ENCODE assay signal across 13 cellular contexts in the genomic region with DNA sequence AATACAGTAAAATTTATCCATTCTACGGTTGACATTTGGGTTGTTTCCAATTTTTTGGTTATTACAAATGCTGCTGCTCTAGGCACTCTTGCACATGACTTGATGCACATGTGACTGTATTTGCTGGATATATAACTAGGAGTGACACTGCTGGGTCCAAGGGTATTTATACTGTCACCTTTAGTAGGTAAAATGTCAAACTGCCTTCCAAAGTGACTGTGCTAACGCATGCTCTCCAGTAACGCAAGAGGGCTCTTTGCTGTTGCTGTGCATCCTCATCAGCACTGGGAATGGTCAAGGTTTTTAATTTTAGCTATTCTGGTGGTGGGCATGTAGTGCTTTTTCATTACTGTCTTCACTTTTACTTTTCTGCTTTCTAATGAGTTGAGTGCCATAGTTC.
A peak's percentile ranks its signal among the peaks of the same experiment; 100 is the strongest.
DNase-seq lines count a peak whose midpoint lies in the region; ATAC-seq and TF ChIP-seq lines count a peak whose summit lies in the region.
"Had no signal": no experiment of that assay in that cellular context is flagged by ENCODE, and none has a peak within 500 bp of the region (broad histone marks: within the 10 kb centered on the region; RNA-seq: fewer than 3 reads in every experiment).

No MANE protein-coding gene starts in this region.

- no peak for DNase-seq in heart left ventricle
- DNase-seq in cardiac septum (ENCODE audit: low spot score) = no peak
- DNase-seq in CD4-positive, alpha-beta T cell = no peak
- DNase-seq in left colon = no peak
- DNase-seq in stimulated activated CD4-positive, alpha-beta T cell treated with anti-CD3 and anti-CD28 coated beads, Interleukin-4, amount 100 ng/mL, for 1 hour = no peak
- no peak for DNase-seq in Peyer's patch
- DNase-seq in NCI-H524 treated with DMSO at 0.1 percent for 48 hours (lab: John Stamatoyannopoulos, UW) = no peak
- DNase-seq: DMS53, GF-D8, HFFc6 had no signal

- H3K4me1 Mint-ChIP-seq in CD4-positive, alpha-beta T cell (ENCODE audit: low read depth) = peaks cover 62% of the 10 kb centered on the region

- H3K27me3 ChIP-seq in heart left ventricle (no peaks in the 10 kb centered on the region), Peyer's patch (no peaks in the 10 kb centered on the region)
- no peaks in the 10 kb centered on the region for H3K27me3 ChIP-seq in CD4-positive, alpha-beta T cell (ENCODE audit: control insufficient read depth, insufficient read depth, low read length)

- peaks cover 0 to 35% (median 11%) of the 10 kb centered on the region in 12 donors for H3K4me1 ChIP-seq in heart left ventricle
- H3K4me1 ChIP-seq in HEK293 (ENCODE audit: control insufficient read depth, insufficient read depth, low read length) = no peaks in the 10 kb centered on the region
- H3K4me1 ChIP-seq in Peyer's patch = peaks cover 0 to 9% (median 0%) of the 10 kb centered on the region in 4 donors
- H3K4me1 ChIP-seq: HAP-1 had no signal

- ATAC-seq in heart left ventricle = peak; percentile 55 to 82 (median 60)
- ATAC-seq in CD4-positive, alpha-beta T cell (ENCODE audit: poor library complexity) = no peak
- peak; percentile 25 for ATAC-seq in left colon

- H3K36me3 ChIP-seq in heart left ventricle (peaks cover 0 to 26% (median 16%) of the 10 kb centered on the region in 9 donors), HEK293 (ENCODE audit: control insufficient read depth in 2 of 2, insufficient read depth in 1 of 2, low read length in 2 of 2) (peaks cover 0 to 11% of the 10 kb centered on the region in 2 experiments; a peak in 1 of 3 replicates), Peyer's patch (peaks cover 0 to 9% (median 0%) of the 10 kb centered on the region in 3 donors)

- no peak overlapping the region for H3K4me3 Mint-ChIP-seq in CD4-positive, alpha-beta T cell
- H3K4me3 Mint-ChIP-seq: CD14-positive monocyte, HFFc6 had no signal

- intact Hi-C loops in heart left ventricle (cut with DNase I) = loop anchor here in 2 of 10 donors (10.0 kb wide), 2 partner anchors 57 to 117 kb away; a partner anchor contains a TSS
- intact Hi-C loops in cardiac septum (cut with DNase I) = no loop called here
- intact Hi-C loops in CD4-positive, alpha-beta T cell (cut with DNase I, micrococcal nuclease) = no loop called here
- intact Hi-C loops in left colon (cut with DNase I, micrococcal nuclease) = no loop called here

- H3K27ac ChIP-seq in heart left ventricle (peak overlapping the region in 1 of 12 donors; percentile 12), HEK293 (ENCODE audit: extremely low read depth, low read depth, low read length) (no peak overlapping the region), Peyer's patch (no peak overlapping the region)
- H3K27ac ChIP-seq in CD4-positive, alpha-beta T cell (ENCODE audit: low read depth, low read length) = no peak overlapping the region

- TF ChIP-seq POLR2A in heart left ventricle (IDR thresholded peaks at IDR 0.05) (no peak), Peyer's patch (IDR thresholded peaks at IDR 0.05) (no peak)

- no peaks in the 10 kb centered on the region for H3K9me3 Mint-ChIP-seq in CD4-positive, alpha-beta T cell
- H3K9me3 Mint-ChIP-seq: CD14-positive monocyte, HFFc6 had no signal

- H3K9me3 ChIP-seq in heart left ventricle (no peaks in the 10 kb centered on the region), HEK293 (ENCODE audit: control insufficient read depth, insufficient read depth, low read depth, low read length) (no peaks in the 10 kb centered on the region), Peyer's patch (no peaks in the 10 kb centered on the region)
- H3K9me3 ChIP-seq in CD4-positive, alpha-beta T cell (ENCODE audit: control insufficient read depth, low read length) = no peaks in the 10 kb centered on the region
- H3K9me3 ChIP-seq: HAP-1 had no signal

- 61 to 70% (median 66%) methylated on average over 3 of the region's 3 CpGs for WGBS in heart left ventricle, 4 donors

- no peaks in the 10 kb centered on the region for H3K27me3 Mint-ChIP-seq in CD4-positive, alpha-beta T cell

- H3K36me3 Mint-ChIP-seq in CD4-positive, alpha-beta T cell (ENCODE audit: low read depth) = peaks cover 56% of the 10 kb centered on the region

- H3K4me3 ChIP-seq in heart left ventricle (no peak overlapping the region), HEK293 (ENCODE audit: low read depth, low read length) (no peak overlapping the region), Peyer's patch (no peak overlapping the region)
- H3K4me3 ChIP-seq: HAP-1 had no signal

- peak overlapping the region; percentile 28 for H3K27ac Mint-ChIP-seq in CD4-positive, alpha-beta T cell
- H3K27ac Mint-ChIP-seq: HFFc6 had no signal

- TF ChIP-seq CTCF in heart left ventricle (IDR thresholded peaks at IDR 0.05) (peak in 1 of 12 donors; percentile 24), HEK293 (tag by site-specific recombination; IDR thresholded peaks at IDR 0.05) (no peak), Peyer's patch (IDR thresholded peaks at IDR 0.05) (no peak)
- TF ChIP-seq CTCF in CD4-positive, alpha-beta T cell (IDR thresholded peaks at IDR 0.05) = no peak

- CTCF ChIA-PET in CD4-positive, alpha-beta T cell (lab: Charles Lee) = no interaction called here
- CTCF ChIA-PET in HEK293 (lab: Yijun Ruan, JAX) = no interaction called here

- POLR2A ChIA-PET in CD4-positive, alpha-beta T cell (lab: Charles Lee) = no interaction called here
- POLR2A ChIA-PET in HEK293 (lab: Yijun Ruan, JAX) = no interaction called here

TF ChIP-seq in HEK293, 187 proteins besides CTCF, POLR2A, EP300 and RAD21:
- peak; percentile 77 for TF ChIP-seq PRDM1 (tag by site-specific recombination; IDR thresholded peaks at IDR 0.05)
- TF ChIP-seq ZNF174 (tag by site-specific recombination; IDR thresholded peaks at IDR 0.05) = no peak
